In genomic region chr19:3575260-3575741, GRCh38 we compare ENCODE assay signal across 1 cellular context.
TF ChIP-seq lines count a peak whose summit lies in the region.

No MANE protein-coding gene starts in this region.

TF ChIP-seq in IMR-90, 13 proteins besides CTCF, POLR2A, EP300 and RAD21 (continued from another document):
- no peak for TF ChIP-seq CEBPB (IDR thresholded peaks at IDR 0.05; ENCODE audit: low read depth, low read length)
- no peak for TF ChIP-seq USF2 (IDR thresholded peaks at IDR 0.05; ENCODE audit: low read depth, low read length)
